13 cellular contexts compared by ENCODE assay signal in genomic region chr9:11045589-11045988, GRCh38.
DNase-seq lines count a peak whose midpoint lies in the region; ATAC-seq and TF ChIP-seq lines count a peak whose summit lies in the region.
"Had no signal": no experiment of that assay in that cellular context is flagged by ENCODE, and none has a peak within 500 bp of the region (broad histone marks: within the 10 kb centered on the region; RNA-seq: fewer than 3 reads in every experiment).

No MANE protein-coding gene starts in this region.

- CTCF ChIA-PET in WTC11 (lab: Charles Lee) = interaction anchor here (0.8 to 1.5 kb wide), 2 partner anchors 58 to 190 kb away, joined by 3 to 4 read pairs; no protein-coding TSS in a partner anchor
- CTCF ChIA-PET in PC-9 (lab: Charles Lee) = no interaction called here

- H3K4me1 ChIP-seq in GM23338 (ENCODE audit: insufficient read depth) (no peaks in the 10 kb centered on the region), smooth muscle cell (ENCODE audit: low read depth) (no peaks in the 10 kb centered on the region), PC-9 (replicated peaks; ENCODE audit: insufficient read depth) (no peaks in the 10 kb centered on the region)
- H3K4me1 ChIP-seq: A549, Caco-2 had no signal

- no peak overlapping the region for H3K4me3 ChIP-seq in GM23338
- no peak overlapping the region for H3K4me3 ChIP-seq in smooth muscle cell
- H3K4me3 ChIP-seq in PC-9 = no peak overlapping the region
- H3K4me3 ChIP-seq: A549, GM12878 had no signal

- TF ChIP-seq CTCF in GM23338 (conservative IDR thresholded peaks at IDR 0.05; ENCODE audit: low read depth in 2 of 2) (no peak; a peak in 1 of 4 replicates), WTC11 (IDR thresholded peaks at IDR 0.05) (no peak), smooth muscle cell (IDR thresholded peaks at IDR 0.05; ENCODE audit: borderline replicate concordance, insufficient read depth, poor library complexity, severe bottlenecking) (no peak), PC-9 (conservative IDR thresholded peaks at IDR 0.05) (no peak)

- no peaks in the 10 kb centered on the region for H3K36me3 ChIP-seq in GM23338 (ENCODE audit: insufficient read depth)
- H3K36me3 ChIP-seq in smooth muscle cell (ENCODE audit: low read depth) = no peaks in the 10 kb centered on the region
- H3K36me3 ChIP-seq in PC-9 (ENCODE audit: low read depth) = no peaks in the 10 kb centered on the region

- POLR2A ChIA-PET in WTC11 (lab: Charles Lee) = no interaction called here
- POLR2A ChIA-PET in PC-9 (lab: Charles Lee; ENCODE audit: unreplicated experiment) = no interaction called here

- intact Hi-C loops in PC-9 (cut with micrococcal nuclease; ENCODE audit: unreplicated experiment) = no loop called here

- H3K36me3 Mint-ChIP-seq in GM23338 (ENCODE audit: low read depth) (no peaks in the 10 kb centered on the region), WTC11 (no peaks in the 10 kb centered on the region)
- H3K36me3 Mint-ChIP-seq: CD8-positive, alpha-beta memory T cell had no signal

- H3K27me3 ChIP-seq in GM23338 (ENCODE audit: insufficient read depth) (no peaks in the 10 kb centered on the region), smooth muscle cell (ENCODE audit: low read depth) (no peaks in the 10 kb centered on the region), PC-9 (ENCODE audit: insufficient read depth, low read depth) (no peaks in the 10 kb centered on the region)

- no peaks in the 10 kb centered on the region for H3K9me3 ChIP-seq in smooth muscle cell (replicated peaks; ENCODE audit: low read depth)
- no peaks in the 10 kb centered on the region for H3K9me3 ChIP-seq in PC-9 (ENCODE audit: insufficient read depth, low read depth)
- H3K9me3 ChIP-seq: A549, Caco-2 had no signal

- no peak overlapping the region for H3K4me2 ChIP-seq in GM23338
- no peak overlapping the region for H3K4me2 ChIP-seq in smooth muscle cell
- H3K4me2 ChIP-seq in PC-9 = no peak overlapping the region
- H3K4me2 ChIP-seq: A549 had no signal

- H3K4me3 Mint-ChIP-seq in GM23338 (no peak overlapping the region), WTC11 (no peak overlapping the region)
- H3K4me3 Mint-ChIP-seq: CD8-positive, alpha-beta memory T cell had no signal

- BruUV-seq in PC-9 (replicated peaks; lab: Mats Ljungman, UMichigan) = no TSS peak

- WGBS in smooth muscle cell (ENCODE audit: low lambda C conversion rate) = 76% methylated on average over 2 of the region's 2 CpGs

- H4K20me1 ChIP-seq in GM23338 (replicated peaks; ENCODE audit: insufficient read depth) (no peaks in the 10 kb centered on the region), smooth muscle cell (ENCODE audit: low read depth) (no peaks in the 10 kb centered on the region), PC-9 (ENCODE audit: insufficient read depth) (no peaks in the 10 kb centered on the region)

- no peaks in the 10 kb centered on the region for H3K79me2 ChIP-seq in GM23338 (replicated peaks; ENCODE audit: insufficient read depth)
- no peaks in the 10 kb centered on the region for H3K79me2 ChIP-seq in smooth muscle cell (ENCODE audit: low read depth)
- no peaks in the 10 kb centered on the region for H3K79me2 ChIP-seq in PC-9 (ENCODE audit: low read depth)

- H2AFZ ChIP-seq in GM23338 (no peak overlapping the region), smooth muscle cell (ENCODE audit: low read depth) (peak overlapping the region; percentile 20), PC-9 (no peak overlapping the region)

- H3K9me2 ChIP-seq in GM23338 (ENCODE audit: insufficient read depth) (no peaks in the 10 kb centered on the region), PC-9 (ENCODE audit: insufficient read depth) (no peaks in the 10 kb centered on the region)

- H3K27ac Mint-ChIP-seq in GM23338 (no peak overlapping the region), WTC11 (no peak overlapping the region)
- H3K27ac Mint-ChIP-seq: CD8-positive, alpha-beta memory T cell had no signal

- H3K4me1 Mint-ChIP-seq in GM23338 (no peaks in the 10 kb centered on the region), WTC11 (no peaks in the 10 kb centered on the region)
- H3K4me1 Mint-ChIP-seq: CD8-positive, alpha-beta memory T cell had no signal

- peak; percentile 57 for DNase-seq in GM23338 (ENCODE audit: low spot score)
- no peak for DNase-seq in WTC11 (ENCODE audit: low spot score)
- peak; percentile 21 for DNase-seq in iPS-NIHi7 (ENCODE audit: extremely low spot score)
- no peak for DNase-seq in smooth muscle cell (lab: John Stamatoyannopoulos, UW; ENCODE audit: unreplicated experiment)
- DNase-seq in PC-9 = no peak
- DNase-seq in SHP77 (lab: John Stamatoyannopoulos, UW) = no peak
- DNase-seq: Caco-2; CD8-positive, alpha-beta memory T cell had no signal

- ATAC-seq in GM23338 = peak; percentile 71
- peak; percentile 73 for ATAC-seq in WTC11
- ATAC-seq in HG03175 (IDR thresholded peaks at IDR 0.05; ENCODE audit: unreplicated experiment) = no peak
- ATAC-seq: A549, GM12878, HCT116 had no signal

- H3K9me3 Mint-ChIP-seq in GM23338 (no peaks in the 10 kb centered on the region; the same call in 2 of the 3 replicates), WTC11 (no peaks in the 10 kb centered on the region)

- H3K27me3 Mint-ChIP-seq in GM23338 (ENCODE audit: insufficient read depth, low read depth, poor library complexity) = no peaks in the 10 kb centered on the region
- H3K27me3 Mint-ChIP-seq in WTC11 (ENCODE audit: low read depth) = no peaks in the 10 kb centered on the region
- H3K27me3 Mint-ChIP-seq: CD8-positive, alpha-beta memory T cell had no signal

- H3K27ac ChIP-seq in GM23338 (ENCODE audit: low read depth) (no peak overlapping the region), smooth muscle cell (ENCODE audit: low read depth) (no peak overlapping the region), PC-9 (no peak overlapping the region)
- H3K27ac ChIP-seq: A549, HL-60 had no signal

- H3K9ac ChIP-seq in smooth muscle cell (ENCODE audit: low read depth) = no peak overlapping the region

- no peaks in the 10 kb centered on the region for H3F3A ChIP-seq in GM23338 (replicated peaks; ENCODE audit: low read depth)
- H3F3A ChIP-seq in smooth muscle cell (ENCODE audit: low read depth) = no peaks in the 10 kb centered on the region
- H3F3A ChIP-seq in PC-9 (ENCODE audit: insufficient read depth, low read depth) = no peaks in the 10 kb centered on the region

TF ChIP-seq in GM23338, 12 proteins besides CTCF, POLR2A, EP300 and RAD21 (continues in another document):
- TF ChIP-seq ZNF114 (CRISPR knock-in tag; IDR thresholded peaks at IDR 0.05) (no peak), STAT1 (IDR thresholded peaks at IDR 0.05; ENCODE audit: unreplicated experiment) (no peak), EZH2 (IDR thresholded peaks at IDR 0.05; ENCODE audit: low read depth, unreplicated experiment) (no peak)
- TF ChIP-seq, protein P1, sequence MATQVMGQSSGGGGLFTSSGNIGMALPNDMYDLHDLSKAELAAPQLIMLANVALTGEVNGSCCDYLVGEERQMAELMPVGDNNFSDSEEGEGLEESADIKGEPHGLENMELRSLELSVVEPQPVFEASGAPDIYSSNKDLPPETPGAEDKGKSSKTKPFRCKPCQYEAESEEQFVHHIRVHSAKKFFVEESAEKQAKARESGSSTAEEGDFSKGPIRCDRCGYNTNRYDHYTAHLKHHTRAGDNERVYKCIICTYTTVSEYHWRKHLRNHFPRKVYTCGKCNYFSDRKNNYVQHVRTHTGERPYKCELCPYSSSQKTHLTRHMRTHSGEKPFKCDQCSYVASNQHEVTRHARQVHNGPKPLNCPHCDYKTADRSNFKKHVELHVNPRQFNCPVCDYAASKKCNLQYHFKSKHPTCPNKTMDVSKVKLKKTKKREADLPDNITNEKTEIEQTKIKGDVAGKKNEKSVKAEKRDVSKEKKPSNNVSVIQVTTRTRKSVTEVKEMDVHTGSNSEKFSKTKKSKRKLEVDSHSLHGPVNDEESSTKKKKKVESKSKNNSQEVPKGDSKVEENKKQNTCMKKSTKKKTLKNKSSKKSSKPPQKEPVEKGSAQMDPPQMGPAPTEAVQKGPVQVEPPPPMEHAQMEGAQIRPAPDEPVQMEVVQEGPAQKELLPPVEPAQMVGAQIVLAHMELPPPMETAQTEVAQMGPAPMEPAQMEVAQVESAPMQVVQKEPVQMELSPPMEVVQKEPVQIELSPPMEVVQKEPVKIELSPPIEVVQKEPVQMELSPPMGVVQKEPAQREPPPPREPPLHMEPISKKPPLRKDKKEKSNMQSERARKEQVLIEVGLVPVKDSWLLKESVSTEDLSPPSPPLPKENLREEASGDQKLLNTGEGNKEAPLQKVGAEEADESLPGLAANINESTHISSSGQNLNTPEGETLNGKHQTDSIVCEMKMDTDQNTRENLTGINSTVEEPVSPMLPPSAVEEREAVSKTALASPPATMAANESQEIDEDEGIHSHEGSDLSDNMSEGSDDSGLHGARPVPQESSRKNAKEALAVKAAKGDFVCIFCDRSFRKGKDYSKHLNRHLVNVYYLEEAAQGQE (IDR thresholded peaks at IDR 0.05; ENCODE audit: unreplicated experiment) = no peak

TF ChIP-seq in WTC11, 78 proteins besides CTCF, POLR2A, EP300 and RAD21:
- TF ChIP-seq ZBTB21 (CRISPR knock-in tag; IDR thresholded peaks at IDR 0.05; ENCODE audit: borderline replicate concordance) (no peak), MYBL2 (CRISPR knock-in tag; IDR thresholded peaks at IDR 0.05) (no peak), NR2C2 (CRISPR knock-in tag; IDR thresholded peaks at IDR 0.05) (no peak), ESRRA (CRISPR knock-in tag; IDR thresholded peaks at IDR 0.05; ENCODE audit: borderline replicate concordance) (no peak), ZNF671 (CRISPR knock-in tag; IDR thresholded peaks at IDR 0.05) (no peak), TEAD4 (CRISPR knock-in tag; IDR thresholded peaks at IDR 0.05) (no peak), KAT7 (CRISPR knock-in tag; IDR thresholded peaks at IDR 0.05; ENCODE audit: borderline replicate concordance) (no peak), TP53 (CRISPR knock-in tag; IDR thresholded peaks at IDR 0.05) (no peak)
TF ChIP-seq in WTC11: peak in this region for 0.

Comparison
In these comparisons a context has a peak if more than half of its experiments do, and no peak if none do; other contexts are left out.
1. DNase-seq: peak in GM23338 (single experiment) and iPS-NIHi7 (single experiment); none in WTC11 (single experiment), smooth muscle cell (single experiment), PC-9 (0 of 2) and SHP77 (0 of 2).